ENCODE assay signal across 20 cellular contexts in the genomic region with DNA sequence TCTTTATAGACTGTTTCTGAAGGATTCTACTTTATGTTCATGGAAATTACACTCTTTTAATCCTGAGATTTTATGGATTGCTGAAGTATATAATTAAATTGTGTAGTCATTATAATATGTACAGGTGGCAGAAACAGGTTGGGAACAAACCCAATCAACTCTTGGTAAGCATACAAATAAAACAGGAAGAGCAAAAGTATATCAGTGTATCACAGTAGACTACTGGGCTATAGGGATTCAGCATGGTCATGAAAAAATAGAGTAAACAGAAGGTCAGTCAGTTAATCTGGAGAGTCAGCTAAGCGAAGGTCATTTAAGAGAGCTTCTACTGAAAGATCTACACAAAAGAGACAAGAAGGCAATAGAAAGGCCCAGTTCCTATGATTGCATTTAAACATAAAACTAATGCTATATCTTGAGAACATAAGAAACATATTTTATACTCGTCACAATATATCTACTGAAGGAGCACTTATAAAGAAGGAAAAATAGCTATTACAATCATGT.
"Had no signal": no experiment of that assay in that cellular context is flagged by ENCODE, and none has a peak within 500 bp of the region (broad histone marks: within the 10 kb centered on the region; RNA-seq: fewer than 3 reads in every experiment).

No MANE protein-coding gene starts in this region.

- H3K9ac ChIP-seq: neural progenitor cell had no signal

- DNase-seq: activated CD4-positive, alpha-beta T cell treated with anti-CD3 and anti-CD28 coated beads, Interleukin-2, amount 10 ng/mL, durations not matched to agents 7 days and 5 days; activated CD8-positive, alpha-beta T cell treated with anti-CD3 and anti-CD28 coated beads, Interleukin-2, amount 10 ng/mL, durations not matched to agents 7 days and 5 days; activated gamma-delta T cell treated with Interleukin-2 at 50 U/mL for 16 hours; endodermal cell; heart right ventricle; kidney; lower lobe of right lung; naive thymus-derived CD8-positive, alpha-beta T cell; retina; sigmoid colon; stimulated activated CD4-positive, alpha-beta T cell treated with anti-CD3 and anti-CD28 coated beads, Interleukin-2, amount 100 ng/mL, for 48 hours; stimulated activated CD8-positive, alpha-beta memory T cell treated with anti-CD3 and anti-CD28 coated beads, Interleukin-4, amount 100 ng/mL, for 48 hours; stimulated activated naive B cell treated with anti-CD40 and anti-IgM and Interleukin-4, amounts not matched to agents 10 μg/mL and 1 μg/mL and 100 μg/mL, for 72 hours; testis had no signal

- H2AFZ ChIP-seq: neural progenitor cell had no signal

- H3K36me3 ChIP-seq: ascending aorta, heart right ventricle, lower lobe of right lung, neural progenitor cell, sigmoid colon, vagina had no signal

- H3K27me3 ChIP-seq: ascending aorta, heart right ventricle, neural progenitor cell, sigmoid colon, testis, vagina had no signal

- H3K4me1 ChIP-seq: neural progenitor cell, testis had no signal

- H3K9me3 ChIP-seq: testis had no signal

- H3K4me3 ChIP-seq: ascending aorta, heart right ventricle, lower lobe of right lung, neural progenitor cell, sigmoid colon, testis, vagina had no signal

- H3K4me2 ChIP-seq: neural progenitor cell had no signal

- ATAC-seq: activated CD4-positive, CD25-positive, alpha-beta regulatory T cell treated with anti-CD3 and anti-CD28 coated beads, Interleukin-2, amount 50 U/mL, for 24 hours; activated CD8-positive, alpha-beta T cell treated with anti-CD3 and anti-CD28 coated beads, Interleukin-2, amount 10 ng/mL, durations not matched to agents 7 days and 5 days; activated naive CD4-positive, alpha-beta T cell treated with anti-CD3 and anti-CD28 coated beads, Interleukin-2, amount 50 U/mL, for 72 hours; left lobe of liver; naive thymus-derived CD8-positive, alpha-beta T cell; stimulated activated naive B cell treated with anti-CD40 and anti-IgM and Interleukin-4, amounts not matched to agents 10 μg/mL and 1 μg/mL and 100 μg/mL, for 72 hours had no signal

- H3K27ac ChIP-seq: lower lobe of right lung, neural progenitor cell, testis, vagina had no signal
